In the genomic region with DNA sequence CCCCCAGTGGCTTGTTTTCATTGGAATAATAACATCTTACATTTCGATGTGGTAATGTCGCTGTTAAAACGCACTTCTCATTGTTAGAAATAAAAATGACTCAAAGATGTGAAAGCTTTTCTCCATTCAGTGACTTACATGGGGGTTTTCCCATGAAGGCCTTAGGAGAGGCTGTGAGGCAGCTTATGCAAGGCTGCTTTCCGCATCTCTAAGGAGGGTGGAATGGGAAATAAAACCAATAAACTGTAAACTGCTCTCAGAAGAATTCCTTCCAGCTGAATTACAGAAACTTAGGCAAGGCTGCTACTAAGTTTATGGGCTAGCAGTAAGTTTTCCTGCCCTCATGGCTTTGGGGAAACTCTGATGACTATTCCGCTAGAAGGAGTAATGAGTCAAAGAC, we compare ENCODE assay signal across 12 cellular contexts.
DNase-seq lines count a peak whose midpoint lies in the region; ATAC-seq and TF ChIP-seq lines count a peak whose summit lies in the region.
"Had no signal": no experiment of that assay in that cellular context is flagged by ENCODE, and none has a peak within 500 bp of the region (broad histone marks: within the 10 kb centered on the region; RNA-seq: fewer than 3 reads in every experiment).

No MANE protein-coding gene starts in this region.

- peaks cover 92% of the 10 kb centered on the region for H3K4me1 ChIP-seq in BLaER1
- peaks cover 39% of the 10 kb centered on the region for H3K4me1 ChIP-seq in HUES48 (ENCODE audit: control insufficient read depth, insufficient read depth, low read length)
- peaks cover 23% of the 10 kb centered on the region for H3K4me1 ChIP-seq in endodermal cell (ENCODE audit: control insufficient read depth, insufficient read depth, low read length)
- H3K4me1 ChIP-seq in osteoblast (ENCODE audit: insufficient read depth, low read length), result peaks cover 33% of the 10 kb centered on the region

- H3K9me3 ChIP-seq in BLaER1 (no peaks in the 10 kb centered on the region), HUES48 (ENCODE audit: control insufficient read depth, insufficient read depth, low read length) (no peaks in the 10 kb centered on the region), endodermal cell (ENCODE audit: control insufficient read depth, low read length) (no peaks in the 10 kb centered on the region), osteoblast (ENCODE audit: low read depth, low read length) (no peaks in the 10 kb centered on the region)
- H3K9me3 ChIP-seq: heart right ventricle had no signal

- H4K20me1 ChIP-seq in BLaER1 (no peaks in the 10 kb centered on the region), osteoblast (ENCODE audit: insufficient read depth, low read length) (no peaks in the 10 kb centered on the region)

- no peak for TF ChIP-seq CTCF in endodermal cell (conservative IDR thresholded peaks at IDR 0.05)
- TF ChIP-seq CTCF in osteoblast (IDR thresholded peaks at IDR 0.05; ENCODE audit: extremely low read depth, low read depth, low read length), result no peak

- H3K27me3 ChIP-seq in BLaER1 (no peaks in the 10 kb centered on the region), HUES48 (ENCODE audit: control insufficient read depth, insufficient read depth, low read length) (no peaks in the 10 kb centered on the region), endodermal cell (ENCODE audit: control insufficient read depth, insufficient read depth, low read length, poor library complexity, severe bottlenecking) (no peaks in the 10 kb centered on the region), osteoblast (ENCODE audit: insufficient read depth, low read length) (no peaks in the 10 kb centered on the region)
- H3K27me3 ChIP-seq: heart right ventricle had no signal

- H3K36me3 ChIP-seq in BLaER1 (peaks cover 24% of the 10 kb centered on the region), HUES48 (ENCODE audit: control insufficient read depth, insufficient read depth, low read length) (no peaks in the 10 kb centered on the region), endodermal cell (ENCODE audit: control insufficient read depth, insufficient read depth, low read length) (no peaks in the 10 kb centered on the region), osteoblast (ENCODE audit: insufficient read depth, low read length) (no peaks in the 10 kb centered on the region)

- H2AFZ ChIP-seq in osteoblast (ENCODE audit: low read length), result peak overlapping the region; percentile 24

- no peak for DNase-seq in endodermal cell
- peak; percentile 84 for DNase-seq in osteoblast (ENCODE audit: insufficient read length, low spot score, missing footprints)
- DNase-seq in NCI-H748 treated with DMSO at 0.1 percent for 48 hours (lab: John Stamatoyannopoulos, UW), result no peak
- no peak for DNase-seq in NCI-H2196 treated with DMSO at 0.1 percent for 48 hours (lab: John Stamatoyannopoulos, UW; ENCODE audit: unreplicated experiment)
- DNase-seq: activated CD4-positive, alpha-beta T cell treated with anti-CD3 and anti-CD28 coated beads for 4 hours; heart right ventricle; NCI-H2081; NCI-H774; stimulated activated CD4-positive, alpha-beta T cell treated with anti-CD3 and anti-CD28 coated beads, Interleukin-1b, Interleukin-23, amount 100 ng/mL, for 48 hours had no signal

- H3K27ac ChIP-seq in BLaER1 (peak overlapping the region; percentile 85), HUES48 (ENCODE audit: low read depth, low read length) (peak overlapping the region; percentile 9), endodermal cell (ENCODE audit: low read depth, low read length) (no peak overlapping the region), osteoblast (ENCODE audit: low read depth, low read length) (peak overlapping the region; percentile 89)
- H3K27ac ChIP-seq: heart right ventricle had no signal

- H3K36me3 Mint-ChIP-seq in endodermal cell (ENCODE audit: low read depth), result peaks cover 4% of the 10 kb centered on the region

- H3K9ac ChIP-seq in BLaER1 (no peak overlapping the region; the same call in 1 of the 2 replicates), HUES48 (ENCODE audit: low read depth, low read length) (no peak overlapping the region), endodermal cell (ENCODE audit: extremely low read depth, low read length, poor library complexity, severe bottlenecking) (no peak overlapping the region)

- H3K27me3 Mint-ChIP-seq in endodermal cell (ENCODE audit: insufficient read depth), result no peaks in the 10 kb centered on the region

- H3K4me3 Mint-ChIP-seq in endodermal cell, result no peak overlapping the region

- H3K79me2 ChIP-seq in osteoblast (ENCODE audit: insufficient read depth, low read length), result peaks cover 2% of the 10 kb centered on the region

- 80 to 94% methylated on average over 5 of the region's 5 CpGs for WGBS in endodermal cell (ENCODE audit: insufficient coverage in 1 of 2, insufficient read length in 1 of 2), 2 experiments

- H3K4me2 ChIP-seq in BLaER1 (peak overlapping the region; percentile 15; the same call in 1 of the 2 replicates), osteoblast (ENCODE audit: insufficient read depth, low read length) (peak overlapping the region; percentile 57)

- H3K4me3 ChIP-seq in BLaER1 (no peak overlapping the region), HUES48 (ENCODE audit: low read depth, low read length) (no peak overlapping the region), endodermal cell (ENCODE audit: low read length) (no peak overlapping the region), osteoblast (ENCODE audit: insufficient read depth, low read length) (peak overlapping the region; percentile 2)
- H3K4me3 ChIP-seq: heart right ventricle had no signal

- peak overlapping the region; percentile 15 for H3K27ac Mint-ChIP-seq in endodermal cell

- H3K9me3 Mint-ChIP-seq in endodermal cell, result no peaks in the 10 kb centered on the region

- H3K4me1 Mint-ChIP-seq in endodermal cell, result peaks cover 36% of the 10 kb centered on the region

- no peak for ATAC-seq in HG02678 (IDR thresholded peaks at IDR 0.05; ENCODE audit: unreplicated experiment)
- ATAC-seq: heart right ventricle had no signal
